ENCODE assay signal across 8 cellular contexts in the genomic region with DNA sequence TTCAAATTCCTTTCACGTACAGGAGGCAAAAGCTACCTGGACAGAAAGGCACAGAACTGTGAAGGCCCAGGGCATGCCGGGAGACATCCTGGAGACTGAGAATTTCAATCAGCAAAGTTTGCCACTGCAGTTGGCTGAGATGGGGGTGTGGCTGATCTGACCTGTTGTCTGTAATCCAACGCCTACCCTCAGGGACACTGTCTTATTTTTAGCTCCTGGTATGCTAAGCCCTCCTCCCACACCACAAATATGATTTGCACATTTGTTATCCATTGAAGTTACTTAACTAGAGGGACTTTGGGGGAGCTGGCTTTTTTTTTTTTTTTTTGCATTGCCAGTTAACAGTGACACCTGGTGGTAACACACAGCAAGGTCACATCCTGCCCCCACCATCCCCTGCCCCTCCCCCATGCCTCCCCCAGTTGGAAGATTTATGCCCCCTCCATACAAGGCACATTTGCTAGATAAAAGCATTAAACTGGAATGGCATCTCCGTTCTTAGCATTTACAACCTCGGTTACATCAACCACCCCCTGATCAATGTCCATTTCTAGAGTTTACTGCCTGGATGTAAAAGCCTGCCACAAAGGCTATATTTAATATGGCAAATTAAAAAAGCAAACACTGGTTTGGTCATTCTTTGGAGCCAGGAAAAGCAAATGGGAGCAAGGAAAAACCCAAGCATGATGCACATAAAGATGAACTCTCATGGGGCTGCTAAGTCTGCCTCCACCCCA. TPM values are rescaled to one million over a fixed set of nuclear protein-coding genes. Genes with fewer than 3 reads are reported as not detected.
A peak's percentile ranks its signal among the peaks of the same experiment; 100 is the strongest.
DNase-seq lines count a peak whose midpoint lies in the region; ATAC-seq and TF ChIP-seq lines count a peak whose summit lies in the region.

No MANE protein-coding gene starts in this region.

- no peaks in the 10 kb centered on the region for H3K9me3 ChIP-seq in DOHH2 (ENCODE audit: control insufficient read depth, insufficient read depth, low read length)

- H3F3A ChIP-seq in DOHH2 (ENCODE audit: control insufficient read depth, insufficient read depth), result no peaks in the 10 kb centered on the region

- in situ Hi-C loops in astrocyte of the cerebellum (cut with HindIII; ENCODE audit: low sequenced_read_pairs), result no loop called here

- TF ChIP-seq CTCF in 22Rv1 (IDR thresholded peaks at IDR 0.05) (peak; percentile 76), DOHH2 (IDR thresholded peaks at IDR 0.05; ENCODE audit: low read depth, low read length, poor library complexity, severe bottlenecking) (peak; percentile 63), astrocyte of the cerebellum (IDR thresholded peaks at IDR 0.05; ENCODE audit: low read depth, low read length, missing control alignments) (peak; percentile 51)

- H3K4me2 ChIP-seq in DOHH2 (ENCODE audit: low read length), result no peak overlapping the region

- no peaks in the 10 kb centered on the region for H3K27me3 ChIP-seq in DOHH2 (ENCODE audit: control insufficient read depth, low read length)

- H3K79me2 ChIP-seq in DOHH2 (ENCODE audit: control insufficient read depth, low read length), result no peaks in the 10 kb centered on the region

- peaks cover 9% of the 10 kb centered on the region for H4K20me1 ChIP-seq in DOHH2 (ENCODE audit: control insufficient read depth, insufficient read depth, low read depth, low read length)

- DNase-seq in NCI-H1105 (lab: John Stamatoyannopoulos, UW), result peak; percentile 16
- DNase-seq in astrocyte of the cerebellum (ENCODE audit: low read depth), result peak; percentile 70
- peak; percentile 43 to 55 for DNase-seq in left colon
- DNase-seq in UCSD-AML1 (lab: John Stamatoyannopoulos, UW; ENCODE audit: unreplicated experiment), result no peak
- no peak for DNase-seq in T-helper 9 cell

- ATAC-seq in left colon, result peak; percentile 76
- ATAC-seq in HG02642 (IDR thresholded peaks at IDR 0.05; ENCODE audit: poor library complexity, unreplicated experiment), result no peak

- peaks cover 70% of the 10 kb centered on the region for H3K36me3 ChIP-seq in DOHH2 (ENCODE audit: control insufficient read depth, low read length)

- H3K4me1 ChIP-seq in DOHH2 (ENCODE audit: control insufficient read depth, low read length), result peaks cover 10% of the 10 kb centered on the region

- intact Hi-C loops in left colon (cut with DNase I, micrococcal nuclease), result loop anchor here in 1 of 2 donors (5.0 kb wide), 1 partner anchor 426 kb away; no protein-coding TSS in a partner anchor

- H3K9me2 ChIP-seq in DOHH2 (replicated peaks; ENCODE audit: control insufficient read depth, low read length), result no peaks in the 10 kb centered on the region

- peak overlapping the region; percentile 23; the same call in 1 of the 2 replicates for H3K27ac ChIP-seq in 22Rv1
- no peak overlapping the region for H3K27ac ChIP-seq in DOHH2 (ENCODE audit: low read depth, low read length)

- H3K4me3 ChIP-seq in DOHH2 (ENCODE audit: low read length) (no peak overlapping the region), astrocyte of the cerebellum (ENCODE audit: low read depth, low read length) (no peak overlapping the region)

RNA-seq across cellular contexts. Expression of a gene that starts 40.3 kb away (rescaled TPM):
- total RNA-seq in left colon, result 10 to 100 TPM in 1 of 2 donors, 1 to 10 TPM in 1; 9.6 to 13.6 TPM

RNA-seq across cellular contexts. Expression of a gene that starts 40.6 kb away (rescaled TPM):
- total RNA-seq in left colon, result 10 to 100 TPM; 30.8 to 34.9 TPM

Comparison
In these comparisons a context has a peak if more than half of its experiments do, and no peak if none do; other contexts are left out.
1. DNase-seq: peak in NCI-H1105 (single experiment), astrocyte of the cerebellum (single experiment) and left colon (2 of 2); none in UCSD-AML1 (single experiment) and T-helper 9 cell (single experiment).
2. Peak in every context shown above with its lines, with median percentiles within 50 percentile points of each other: CTCF ChIP-seq.